Comparison of ENCODE assay signal across 18 cellular contexts in genomic region chr10:88500656-88501055, GRCh38.
"Had no signal": no experiment of that assay in that cellular context is flagged by ENCODE, and none has a peak within 500 bp of the region (broad histone marks: within the 10 kb centered on the region; RNA-seq: fewer than 3 reads in every experiment).

No MANE protein-coding gene starts in this region.

- H3K4me3 ChIP-seq: ascending aorta, mucosa of descending colon, tibial artery had no signal

- ATAC-seq: activated CD4-positive, CD25-positive, alpha-beta regulatory T cell treated with anti-CD3 and anti-CD28 coated beads, Interleukin-2, amount 50 U/mL, for 24 hours; mucosa of descending colon; naive thymus-derived CD8-positive, alpha-beta T cell; stimulated activated effector memory CD8-positive, alpha-beta T cell treated with anti-CD3 and anti-CD28 coated beads, Interleukin-12 subunit alpha, Interleukin-12 subunit beta, amount 100 ng/mL, for 72 hours had no signal

- H3K4me1 ChIP-seq: ascending aorta, tibial artery had no signal

- H3K27ac ChIP-seq: ascending aorta, neutrophil, tibial artery had no signal

- H3K9me3 ChIP-seq: ascending aorta, mucosa of descending colon, neutrophil, tibial artery had no signal

- DNase-seq: activated CD4-positive, alpha-beta T cell treated with anti-CD3 and anti-CD28 coated beads, Interleukin-2, amount 50 U/mL, for 48 hours; activated gamma-delta T cell treated with Interleukin-2 at 50 U/mL for 16 hours; activated naive CD8-positive, alpha-beta T cell treated with anti-CD3 and anti-CD28 coated beads for 36 hours; activated T-cell treated with anti-CD3 and anti-CD28 coated beads, Interleukin-2, amount 50 U/mL, for 48 hours; central memory CD4-positive, alpha-beta T cell; effector memory CD4-positive, alpha-beta T cell; erythroblast; foreskin melanocyte; head of caudate nucleus; mucosa of descending colon; naive thymus-derived CD8-positive, alpha-beta T cell; posterior cingulate gyrus; T-helper 2 cell; tibial artery had no signal

- H3K36me3 ChIP-seq: ascending aorta, neutrophil, tibial artery had no signal

- H3K27me3 ChIP-seq: ascending aorta, neutrophil, tibial artery had no signal
